In the genomic region with DNA sequence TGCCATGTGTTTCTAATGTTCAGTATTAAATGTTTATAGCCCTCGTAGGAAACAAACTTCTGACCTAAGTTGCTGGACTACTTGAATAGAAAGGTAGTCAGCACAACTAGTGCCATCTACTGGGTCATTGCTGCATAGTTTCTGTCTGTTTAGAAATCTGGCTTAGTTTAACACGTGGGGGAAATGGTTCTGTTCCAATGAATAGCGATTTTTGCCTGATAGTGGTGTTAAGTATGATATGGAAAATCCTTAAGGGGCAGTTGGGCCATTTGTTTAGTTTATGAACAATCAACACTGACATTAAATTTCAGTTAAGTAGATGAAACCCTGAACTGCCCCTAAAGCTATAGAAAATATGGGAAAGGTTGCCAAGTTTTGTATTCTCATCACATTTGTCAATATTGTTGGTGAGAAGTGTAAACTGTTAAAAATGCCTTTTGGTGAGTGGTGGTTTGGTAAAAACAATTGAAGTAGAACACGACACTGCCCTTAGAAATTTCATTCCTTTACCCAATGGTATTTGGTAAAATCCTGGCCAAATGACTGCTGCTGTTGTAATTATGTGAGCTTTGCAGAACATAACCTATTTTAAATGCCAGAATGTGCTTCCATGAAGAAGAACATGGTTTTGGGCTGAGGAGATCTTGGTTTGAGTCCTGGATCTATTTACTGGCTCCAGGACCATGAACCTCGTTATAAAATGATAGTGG, we compare ENCODE assay signal across 8 cellular contexts. TPM values are rescaled to one million over a fixed set of nuclear protein-coding genes. Genes with fewer than 3 reads are reported as not detected.
DNase-seq lines count a peak whose midpoint lies in the region; ATAC-seq and TF ChIP-seq lines count a peak whose summit lies in the region.

No MANE protein-coding gene starts in this region.

- H3K27ac ChIP-seq in esophagus muscularis mucosa (replicated peaks in 1 of 4): no peak overlapping the region

- ATAC-seq in GM18858 (IDR thresholded peaks at IDR 0.05; ENCODE audit: unreplicated experiment) (peak; percentile 63), HG02981 (IDR thresholded peaks at IDR 0.05; ENCODE audit: unreplicated experiment) (peak; percentile 81)

- WGBS in esophagus muscularis mucosa: 23% methylated on average over 5 of the region's 5 CpGs

- peak; percentile 22 for DNase-seq in COLO668 (lab: John Stamatoyannopoulos, UW; ENCODE audit: unreplicated experiment)
- peak; percentile 64 for DNase-seq in NCI-H226
- DNase-seq in activated CD4-positive, alpha-beta T cell treated with anti-CD3 and anti-CD28 coated beads for 4 hours: peak; percentile 31 to 62
- no peak for DNase-seq in esophagus muscularis mucosa (ENCODE audit: extremely low spot score)
- peak; percentile 28 for DNase-seq in nephron progenitor cell
- DNase-seq in NK-92 (lab: John Stamatoyannopoulos, UW; ENCODE audit: unreplicated experiment): no peak

- no peaks in the 10 kb centered on the region for H3K9me3 ChIP-seq in esophagus muscularis mucosa

- H3K27me3 ChIP-seq in esophagus muscularis mucosa: peaks cover 0 to 7% (median 0%) of the 10 kb centered on the region in 4 donors

- no peaks in the 10 kb centered on the region for H3K36me3 Mint-ChIP-seq in nephron progenitor cell (ENCODE audit: low read depth)

- H3K27me3 Mint-ChIP-seq in nephron progenitor cell (ENCODE audit: low read depth, poor library complexity): no peaks in the 10 kb centered on the region

- peaks cover 20% of the 10 kb centered on the region for H3K4me1 Mint-ChIP-seq in nephron progenitor cell

- TF ChIP-seq EP300 in esophagus muscularis mucosa (IDR thresholded peaks at IDR 0.05): no peak

- no peak overlapping the region for H3K4me3 ChIP-seq in esophagus muscularis mucosa

- no peak for TF ChIP-seq POLR2A in esophagus muscularis mucosa (IDR thresholded peaks at IDR 0.05; ENCODE audit: low read depth)

- H3K4me1 ChIP-seq in esophagus muscularis mucosa: peaks cover 0 to 21% (median 17%) of the 10 kb centered on the region in 4 donors

- no peaks in the 10 kb centered on the region for H3K9me3 Mint-ChIP-seq in nephron progenitor cell

- H3K4me3 Mint-ChIP-seq in nephron progenitor cell: no peak overlapping the region

- intact Hi-C loops in esophagus muscularis mucosa (cut with DNase I): loop anchor here (1.0 kb wide), 1 partner anchor 136 kb away; no protein-coding TSS in a partner anchor

- peaks cover 0 to 8% (median 2%) of the 10 kb centered on the region in 4 donors for H3K36me3 ChIP-seq in esophagus muscularis mucosa

- TF ChIP-seq CTCF in esophagus muscularis mucosa (IDR thresholded peaks at IDR 0.05) (peak; percentile 75 to 79 (median 79)), nephron progenitor cell (IDR thresholded peaks at IDR 0.05) (peak; percentile 60)

- no peak overlapping the region for H3K27ac Mint-ChIP-seq in nephron progenitor cell

RNA-seq across cellular contexts. Expression of gene NABP1, which starts 13.2 kb away (rescaled TPM):
- 10 to 100 TPM in 2 of 4 donors, 1 to 10 TPM in 2; 4.2 to 27.8 (median 8.0) TPM for total RNA-seq in esophagus muscularis mucosa

Comparison
In these comparisons a context has a peak if more than half of its experiments do, and no peak if none do; other contexts are left out.
1. DNase-seq: peak in COLO668 (single experiment), NCI-H226 (single experiment), activated CD4-positive, alpha-beta T cell treated with anti-CD3 and anti-CD28 coated beads for 4 hours (2 of 2) and nephron progenitor cell (single experiment); none in esophagus muscularis mucosa (single experiment) and NK-92 (single experiment).